Comparison of ENCODE assay signal across 15 cellular contexts in genomic region chr15:47394410-47394809, GRCh38.
DNase-seq lines count a peak whose midpoint lies in the region; FAIRE-seq and TF ChIP-seq lines count a peak whose summit lies in the region.
"Had no signal": no experiment of that assay in that cellular context is flagged by ENCODE, and none has a peak within 500 bp of the region (broad histone marks: within the 10 kb centered on the region; RNA-seq: fewer than 3 reads in every experiment).

No MANE protein-coding gene starts in this region.

- H3K27ac ChIP-seq in A673 (ENCODE audit: low read depth, low read length, poor library complexity, severe bottlenecking) (no peak overlapping the region), H1 (ENCODE audit: low read depth, low read length) (no peak overlapping the region), neuronal stem cell (replicated peaks; ENCODE audit: low read length) (no peak overlapping the region), brain microvascular endothelial cell (no peak overlapping the region)
- H3K27ac ChIP-seq: 22Rv1, BLaER1, GM23248 had no signal

- H3K4me1 ChIP-seq in A673 (ENCODE audit: insufficient read depth, low read length, poor library complexity, severe bottlenecking), result peaks cover 24% of the 10 kb centered on the region
- peaks cover 0 to 6% (median 1%) of the 10 kb centered on the region in 4 experiments; a peak in 2 of 7 replicates for H3K4me1 ChIP-seq in H1 (replicated peaks in 1 of 4; ENCODE audit: control insufficient read depth in 3 of 4, insufficient read depth in 4 of 4, low read length in 3 of 4)
- H3K4me1 ChIP-seq in neuronal stem cell (ENCODE audit: control insufficient read depth in 2 of 2, insufficient read depth in 1 of 2, low read depth in 1 of 2, low read length in 2 of 2), result peaks cover 0 to 4% of the 10 kb centered on the region in 2 donors
- H3K4me1 ChIP-seq: HAP-1 had no signal

- no peak overlapping the region for H2BK120ac ChIP-seq in H1 (replicated peaks; ENCODE audit: low read depth, low read length)
- no peak overlapping the region for H2BK120ac ChIP-seq in neuronal stem cell (ENCODE audit: low read depth, low read length)

- no peak overlapping the region for H2BK5ac ChIP-seq in H1 (ENCODE audit: low read depth, low read length)
- no peak overlapping the region for H2BK5ac ChIP-seq in neuronal stem cell (ENCODE audit: low read length)

- no peak for TF ChIP-seq RAD21 in H1 (IDR thresholded peaks at IDR 0.05 in 1 of 2, conservative IDR thresholded peaks at IDR 0.05 in 1 of 2; ENCODE audit: low read depth in 2 of 2, low read length in 2 of 2)

- no peak overlapping the region for H3K4me3 ChIP-seq in A673 (ENCODE audit: low read depth, low read length, poor library complexity, severe bottlenecking)
- H3K4me3 ChIP-seq in H1 (ENCODE audit: extremely low read depth in 1 of 4, insufficient read depth in 2 of 4, low read depth in 3 of 4, low read length in 4 of 4), result no peak overlapping the region
- H3K4me3 ChIP-seq in neuronal stem cell (ENCODE audit: low read length in 2 of 2), result no peak overlapping the region
- no peak overlapping the region for H3K4me3 ChIP-seq in brain microvascular endothelial cell (ENCODE audit: low read depth, low read length)
- H3K4me3 ChIP-seq: BLaER1, GM23248, HAP-1 had no signal

- CTCF ChIA-PET in A673 (lab: Charles Lee) (no interaction called here), H1 (lab: Charles Lee; ENCODE audit: partially characterized antibody) (interaction anchor here (1.2 to 2.6 kb wide), 3 partner anchors 11 to 191 kb away, joined by 3 to 6 read pairs (median 4); no protein-coding TSS in a partner anchor)

- peak; percentile 66 for FAIRE-seq in H1 (lab: Jason Lieb, UNC)
- FAIRE-seq: HepG2 had no signal

- H3K14ac ChIP-seq in H1 (ENCODE audit: insufficient read length) (no peak overlapping the region), neuronal stem cell (ENCODE audit: low read length) (no peak overlapping the region)

- POLR2A ChIA-PET in A673 (lab: Charles Lee; ENCODE audit: low non-redundant PET) (no interaction called here), H1 (lab: Charles Lee; ENCODE audit: partially characterized antibody) (interaction anchor here (1.2 kb wide), 1 partner anchor 9 kb away, joined by 6 read pairs; no protein-coding TSS in a partner anchor)

- TF ChIP-seq EP300 in H1 (IDR thresholded peaks at IDR 0.05; ENCODE audit: borderline replicate concordance in 1 of 2, low read depth in 2 of 2, low read length in 2 of 2), result no peak

- no peaks in the 10 kb centered on the region for H3K79me2 ChIP-seq in H1 (ENCODE audit: control insufficient read depth in 1 of 2, insufficient read depth in 2 of 2, low read length in 2 of 2)

- no peak overlapping the region for H3K56ac ChIP-seq in H1 (replicated peaks; ENCODE audit: insufficient read length, low read depth, low read length)

- no peaks in the 10 kb centered on the region for H3K23me2 ChIP-seq in H1 (ENCODE audit: low read depth, low read length)

- H4K5ac ChIP-seq in H1 (ENCODE audit: insufficient read length, low read depth, low read length), result no peak overlapping the region

- no peak overlapping the region; a peak in 1 of 4 replicates for H3K4me2 ChIP-seq in H1 (ENCODE audit: insufficient read depth in 1 of 2, low read depth in 2 of 2, low read length in 2 of 2)
- no peak overlapping the region for H3K4me2 ChIP-seq in neuronal stem cell (ENCODE audit: insufficient read depth, low read length, poor library complexity, severe bottlenecking)
- H3K4me2 ChIP-seq: BLaER1 had no signal

- no peak for TF ChIP-seq POLR2A in H1 (IDR thresholded peaks at IDR 0.05; ENCODE audit: control extremely low read depth in 1 of 2, low read depth in 2 of 2, low read length in 2 of 2)

- BruUV-seq in A673 (replicated peaks; lab: Mats Ljungman, UMichigan), result no TSS peak

- intact Hi-C loops in A673 (cut with micrococcal nuclease; ENCODE audit: unreplicated experiment), result no loop called here

- no peak for TF ChIP-seq CTCF in A673 (conservative IDR thresholded peaks at IDR 0.05; ENCODE audit: low read depth, low read length)
- TF ChIP-seq CTCF in H1 (IDR thresholded peaks at IDR 0.05; ENCODE audit: control extremely low read depth in 1 of 3, insufficient read depth in 1 of 3, low read depth in 1 of 3, low read length in 3 of 3), result no peak
- TF ChIP-seq CTCF in brain microvascular endothelial cell (IDR thresholded peaks at IDR 0.05; ENCODE audit: low read depth, low read length, missing control alignments), result no peak

- H3K27me3 ChIP-seq in A673 (replicated peaks; ENCODE audit: insufficient read depth, low read depth, low read length, poor library complexity), result no peaks in the 10 kb centered on the region
- no peaks in the 10 kb centered on the region for H3K27me3 ChIP-seq in H1 (replicated peaks in 1 of 4; ENCODE audit: control insufficient read depth in 3 of 4, extremely low read depth in 1 of 4, insufficient read depth in 3 of 4, low read length in 3 of 4)
- H3K27me3 ChIP-seq in neuronal stem cell (ENCODE audit: control insufficient read depth in 3 of 3, insufficient read depth in 3 of 3, low read depth in 1 of 3, low read length in 3 of 3), result no peaks in the 10 kb centered on the region
- H3K27me3 ChIP-seq in brain microvascular endothelial cell (replicated peaks), result no peaks in the 10 kb centered on the region
- H3K27me3 ChIP-seq: BLaER1 had no signal

- peak; percentile 51 for DNase-seq in A673 (ENCODE audit: low spot score)
- peak; percentile 69 for DNase-seq in NCI-H82 (lab: John Stamatoyannopoulos, UW)
- no peak for DNase-seq in H1 (ENCODE audit: low read depth in 1 of 2, low spot score in 2 of 2)
- peak; percentile 23 for DNase-seq in neuronal stem cell (ENCODE audit: low spot score)
- DNase-seq in foreskin melanocyte, result no peak
- DNase-seq in brain microvascular endothelial cell, result no peak
- no peak for DNase-seq in DMS79 treated with DMSO at 0.1 percent for 48 hours (lab: John Stamatoyannopoulos, UW)
- DNase-seq: AML-193; CD4-positive, CD25-positive, alpha-beta regulatory T cell; DMS53; GM23248 had no signal

- H3K4ac ChIP-seq in H1 (replicated peaks; ENCODE audit: insufficient read length, low read depth, low read length) (no peak overlapping the region), neuronal stem cell (ENCODE audit: low read length) (no peak overlapping the region)

- H3K9me3 ChIP-seq in A673 (ENCODE audit: low read depth, low read length, poor library complexity, severe bottlenecking), result no peaks in the 10 kb centered on the region
- no peaks in the 10 kb centered on the region for H3K9me3 ChIP-seq in H1 (ENCODE audit: insufficient read depth in 2 of 2, low read depth in 1 of 2, low read length in 1 of 2)
- no peaks in the 10 kb centered on the region for H3K9me3 ChIP-seq in neuronal stem cell (replicated peaks in 1 of 2; ENCODE audit: control insufficient read depth in 2 of 2, insufficient read depth in 1 of 2, low read depth in 1 of 2, low read length in 2 of 2)
- H3K9me3 ChIP-seq: BLaER1, HAP-1 had no signal

- H2BK20ac ChIP-seq in H1 (ENCODE audit: low read length), result no peak overlapping the region

- no peaks in the 10 kb centered on the region for H3K79me1 ChIP-seq in H1 (ENCODE audit: low read depth, low read length)
- H3K79me1 ChIP-seq in neuronal stem cell (ENCODE audit: low read depth, low read length), result no peaks in the 10 kb centered on the region

- no peak overlapping the region for H2BK15ac ChIP-seq in H1 (ENCODE audit: low read length)
- H2BK15ac ChIP-seq in neuronal stem cell (ENCODE audit: low read length), result no peak overlapping the region

- no peak overlapping the region for H4K91ac ChIP-seq in H1 (replicated peaks; ENCODE audit: insufficient read length, low read length)
- H4K91ac ChIP-seq in neuronal stem cell (ENCODE audit: low read depth, low read length, poor library complexity), result no peak overlapping the region

- H4K8ac ChIP-seq in H1 (ENCODE audit: extremely low read depth, insufficient read depth, low read length) (no peak overlapping the region), neuronal stem cell (ENCODE audit: low read depth, low read length) (no peak overlapping the region)

- H2BK12ac ChIP-seq in H1 (ENCODE audit: low read depth, low read length) (no peak overlapping the region), neuronal stem cell (ENCODE audit: low read length) (no peak overlapping the region)

- no peak overlapping the region for H2AK5ac ChIP-seq in H1 (ENCODE audit: low read depth, low read length)
- H2AK5ac ChIP-seq in neuronal stem cell (ENCODE audit: low read depth, low read length), result no peak overlapping the region

- WGBS in H1 (ENCODE audit: extremely low coverage in 1 of 2, insufficient coverage in 1 of 2, insufficient read length in 1 of 2, insufficient replicate concordance in 2 of 2, low coverage in 1 of 2, low lambda C conversion rate in 2 of 2, missing lambda C conversion rate in 1 of 2), 2 experiments, result 54% methylated on average over 6 of the region's 6 CpGs; no CpG with 5 or more reads in 1 of the 2 experiments
- no CpG with 5 or more reads among the region's 6 CpGs for WGBS in neuronal stem cell (ENCODE audit: extremely low coverage in 2 of 2, insufficient read length in 2 of 2, insufficient replicate concordance in 1 of 2), 2 donors

- H2AFZ ChIP-seq in H1 (ENCODE audit: low read length), result peak overlapping the region; percentile 35; the same call in 1 of the 2 replicates
- H2AFZ ChIP-seq in neuronal stem cell (ENCODE audit: low read length), result no peak overlapping the region
- H2AFZ ChIP-seq: GM23248 had no signal

- no peak overlapping the region for H3K18ac ChIP-seq in H1 (ENCODE audit: extremely low read depth, low read length)
- H3K18ac ChIP-seq in neuronal stem cell (ENCODE audit: low read length), result no peak overlapping the region

- H3K9ac ChIP-seq in H1 (replicated peaks in 1 of 4; ENCODE audit: extremely low read depth in 1 of 4, low read depth in 3 of 4, low read length in 3 of 4) (no peak overlapping the region), neuronal stem cell (ENCODE audit: low read depth, low read length, poor library complexity) (no peak overlapping the region)
- H3K9ac ChIP-seq: BLaER1, GM23248 had no signal

- H4K20me1 ChIP-seq in H1 (replicated peaks in 1 of 2; ENCODE audit: control insufficient read depth in 1 of 2, insufficient read depth in 2 of 2, low read length in 2 of 2), result no peaks in the 10 kb centered on the region
- H4K20me1 ChIP-seq: BLaER1 had no signal

- no peaks in the 10 kb centered on the region for H3K36me3 ChIP-seq in A673 (ENCODE audit: insufficient read depth, low read length, poor library complexity, severe bottlenecking)
- no peaks in the 10 kb centered on the region for H3K36me3 ChIP-seq in H1 (ENCODE audit: control insufficient read depth in 2 of 4, insufficient read depth in 4 of 4, low read length in 3 of 4)
- H3K36me3 ChIP-seq in neuronal stem cell (replicated peaks in 1 of 2; ENCODE audit: control insufficient read depth in 2 of 2, insufficient read depth in 2 of 2, low read length in 2 of 2), result no peaks in the 10 kb centered on the region
- H3K36me3 ChIP-seq in brain microvascular endothelial cell (replicated peaks), result no peaks in the 10 kb centered on the region
- H3K36me3 ChIP-seq: BLaER1, HAP-1 had no signal

- in situ Hi-C loops in brain microvascular endothelial cell (cut with HindIII; ENCODE audit: low pct_ligation_motif_present, low sequenced_read_pairs), result no loop called here

- H3K23ac ChIP-seq in H1 (ENCODE audit: insufficient read length) (no peak overlapping the region), neuronal stem cell (ENCODE audit: low read depth, low read length, poor library complexity) (no peak overlapping the region)

TF ChIP-seq in H1, 55 proteins besides CTCF, POLR2A, EP300 and RAD21 (continues in another document):
- no peak for TF ChIP-seq TCF12 (IDR thresholded peaks at IDR 0.05; ENCODE audit: low read depth, low read length)

Comparison
In these comparisons a context has a peak if more than half of its experiments do, and no peak if none do; other contexts are left out.
1. DNase-seq: peak in A673 (single experiment), NCI-H82 (single experiment) and neuronal stem cell (single experiment); none in H1 (0 of 2), foreskin melanocyte (single experiment), brain microvascular endothelial cell (single experiment) and DMS79 treated with DMSO at 0.1 percent for 48 hours (single experiment).